1 cellular context compared by ENCODE assay signal in the genomic region with DNA sequence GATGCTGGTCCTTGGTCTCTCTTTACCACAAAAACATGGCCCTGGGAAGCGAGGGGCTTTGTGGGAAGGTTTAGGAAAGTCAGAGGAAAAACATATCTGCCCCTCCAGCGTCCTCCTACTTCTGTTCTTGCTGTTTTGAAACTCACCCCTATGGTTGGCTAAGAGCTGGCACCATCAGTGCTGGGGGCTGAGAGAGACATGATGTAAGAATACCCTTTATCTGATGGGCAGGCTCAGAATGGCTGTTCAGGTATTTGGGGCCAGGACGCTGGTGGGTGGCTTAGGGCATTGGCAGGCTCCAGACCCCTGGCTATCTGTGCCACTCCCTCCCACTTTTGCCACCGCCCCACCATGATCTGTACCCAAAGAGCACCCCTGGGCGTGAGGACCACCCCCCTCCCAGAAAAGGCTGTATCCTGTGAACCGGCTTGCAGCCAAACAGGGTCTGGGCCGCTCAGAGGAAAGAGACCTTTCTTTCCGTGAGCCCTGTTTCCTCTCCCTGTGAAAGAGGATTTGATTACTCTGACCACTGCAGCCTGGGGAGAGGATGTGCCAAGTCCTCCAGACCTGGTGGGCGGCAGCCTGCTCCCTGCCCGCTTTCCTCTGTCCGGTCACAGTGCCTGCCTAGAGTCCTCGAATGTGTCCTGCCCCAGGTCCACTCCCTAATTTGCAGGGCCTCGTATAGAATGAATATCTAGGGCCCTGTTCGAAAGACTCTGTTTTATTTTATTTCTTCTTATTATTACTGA.
TF ChIP-seq lines count a peak whose summit lies in the region.

No MANE protein-coding gene starts in this region.

TF ChIP-seq in K562, 482 proteins besides CTCF, POLR2A, EP300 and RAD21:
- no peak for TF ChIP-seq ZNF395 (CRISPR knock-in tag; IDR thresholded peaks at IDR 0.05)
- no peak for TF ChIP-seq NCOR1 (IDR thresholded peaks at IDR 0.05)
- no peak for TF ChIP-seq SIN3A (IDR thresholded peaks at IDR 0.05; ENCODE audit: borderline replicate concordance in 2 of 2, control insufficient read depth in 1 of 2, low read depth in 2 of 2, low read length in 2 of 2)
- no peak; the same call in 1 of the 2 replicates for TF ChIP-seq CEBPG (CRISPR knock-in tag; IDR thresholded peaks at IDR 0.05)
- TF ChIP-seq CEBPG (tag; conservative IDR thresholded peaks at IDR 0.05 in 1 of 2, IDR thresholded peaks at IDR 0.05 in 1 of 2) = peak; percentile 45 to 49; a peak in 2 of 4 replicates
- TF ChIP-seq CEBPB (tag; IDR thresholded peaks at IDR 0.05) = peak; percentile 55; the same call in 1 of the 2 replicates
- TF ChIP-seq ATF3 (IDR thresholded peaks at IDR 0.05) = 0 out of 2 replicates have a peak, but pooled peaks have one; percentile 37
- no peak for TF ChIP-seq ATF3 (CRISPR knock-in tag; conservative IDR thresholded peaks at IDR 0.05)
- no peak for TF ChIP-seq CAMTA2 (CRISPR knock-in tag; conservative IDR thresholded peaks at IDR 0.05)
TF ChIP-seq in K562: peak in this region for 3.
